10 cellular contexts compared by ENCODE assay signal in the genomic region with DNA sequence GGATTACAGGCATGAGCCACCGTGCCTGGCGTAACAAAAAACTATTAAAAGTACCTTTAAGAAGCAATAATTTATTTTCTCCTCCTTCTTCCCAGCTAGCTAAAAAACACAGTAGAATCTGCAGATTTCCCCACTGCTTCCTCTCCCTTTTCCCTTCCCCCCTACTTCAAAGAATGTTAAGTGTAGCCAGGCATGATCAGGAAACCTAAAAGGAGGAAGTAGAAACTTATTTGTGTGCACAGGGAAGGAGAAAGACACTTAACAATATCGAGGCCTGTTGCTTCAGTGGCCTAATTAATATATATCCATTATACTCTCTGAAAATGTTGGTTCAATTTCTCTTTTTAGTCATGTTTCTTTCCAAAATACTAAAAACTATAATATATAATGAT.
A peak's percentile ranks its signal among the peaks of the same experiment; 100 is the strongest.
DNase-seq lines count a peak whose midpoint lies in the region; ATAC-seq and TF ChIP-seq lines count a peak whose summit lies in the region.
"Had no signal": no experiment of that assay in that cellular context is flagged by ENCODE, and none has a peak within 500 bp of the region (broad histone marks: within the 10 kb centered on the region; RNA-seq: fewer than 3 reads in every experiment).

No MANE protein-coding gene starts in this region.

- H3K27me3 ChIP-seq in lower lobe of right lung (ENCODE audit: low read depth) = no peaks in the 10 kb centered on the region

- ATAC-seq in WTC11 = no peak
- ATAC-seq in naive B cell (ENCODE audit: low read depth in 2 of 2) = peak; percentile 73 to 76
- no peak for ATAC-seq in HG02981 (IDR thresholded peaks at IDR 0.05; ENCODE audit: unreplicated experiment)
- ATAC-seq in HG02678 (IDR thresholded peaks at IDR 0.05; ENCODE audit: unreplicated experiment) = no peak
- no peak for ATAC-seq in GM19351 (IDR thresholded peaks at IDR 0.05; ENCODE audit: unreplicated experiment)
- ATAC-seq in lower lobe of right lung = no peak

- H3K4me3 ChIP-seq in lower lobe of right lung = no peak overlapping the region

- H3K27me3 Mint-ChIP-seq in CD14-positive monocyte (ENCODE audit: low read depth in 3 of 3) (no peaks in the 10 kb centered on the region), WTC11 (ENCODE audit: low read depth) (no peaks in the 10 kb centered on the region), naive B cell (no peaks in the 10 kb centered on the region)

- peak overlapping the region; percentile 77 to 83 for H3K4me3 Mint-ChIP-seq in CD14-positive monocyte
- peak overlapping the region; percentile 34; the same call in 1 of the 2 replicates for H3K4me3 Mint-ChIP-seq in WTC11
- H3K4me3 Mint-ChIP-seq in naive B cell = peak overlapping the region; percentile 70 to 92 (median 86)
- H3K4me3 Mint-ChIP-seq: nephron progenitor cell had no signal

- DNase-seq in CD14-positive monocyte (ENCODE audit: low spot score) (no peak), Kasumi-1 (lab: John Stamatoyannopoulos, UW) (peak; percentile 97 to 98), WTC11 (ENCODE audit: low spot score) (no peak), naive B cell (peak; percentile 65), lower lobe of right lung (no peak)
- DNase-seq: NCI-H187, nephron progenitor cell had no signal

- no peaks in the 10 kb centered on the region for H3K9me3 ChIP-seq in lower lobe of right lung

- CTCF ChIA-PET in WTC11 (lab: Charles Lee) = no interaction called here

- peaks cover 5% of the 10 kb centered on the region for H3K36me3 ChIP-seq in lower lobe of right lung

- TF ChIP-seq CTCF in CD14-positive monocyte (IDR thresholded peaks at IDR 0.05) = no peak
- TF ChIP-seq CTCF in WTC11 (IDR thresholded peaks at IDR 0.05) = no peak
- TF ChIP-seq CTCF in lower lobe of right lung (IDR thresholded peaks at IDR 0.05) = no peak

- POLR2A ChIA-PET in WTC11 (lab: Charles Lee) = no interaction called here

- H3K4me1 Mint-ChIP-seq in CD14-positive monocyte = peaks cover 70% of the 10 kb centered on the region
- H3K4me1 Mint-ChIP-seq in WTC11 = peaks cover 68% of the 10 kb centered on the region
- H3K4me1 Mint-ChIP-seq in naive B cell = peaks cover 41 to 78% (median 64%) of the 10 kb centered on the region in 3 donors

- no peaks in the 10 kb centered on the region for H3K9me3 Mint-ChIP-seq in CD14-positive monocyte
- H3K9me3 Mint-ChIP-seq in WTC11 = no peaks in the 10 kb centered on the region
- H3K9me3 Mint-ChIP-seq in naive B cell = no peaks in the 10 kb centered on the region

- no peak overlapping the region for H3K27ac ChIP-seq in lower lobe of right lung

- peaks cover 85% of the 10 kb centered on the region for H3K4me1 ChIP-seq in lower lobe of right lung

- peaks cover 50 to 51% of the 10 kb centered on the region in 2 donors for H3K36me3 Mint-ChIP-seq in CD14-positive monocyte
- peaks cover 58% of the 10 kb centered on the region for H3K36me3 Mint-ChIP-seq in WTC11
- H3K36me3 Mint-ChIP-seq in naive B cell = peaks cover 11 to 22% of the 10 kb centered on the region in 2 donors

- H3K27ac Mint-ChIP-seq in CD14-positive monocyte = peak overlapping the region; percentile 79 to 92 (median 89)
- H3K27ac Mint-ChIP-seq in WTC11 = peak overlapping the region; percentile 58; the same call in 1 of the 2 replicates
- H3K27ac Mint-ChIP-seq in naive B cell = peak overlapping the region; percentile 48 to 88 (median 77)

- intact Hi-C loops in CD14-positive monocyte (cut with micrococcal nuclease) = loop anchor here (10.0 kb wide), 3 partner anchors 204 to 444 kb away; partner anchors contain the start of genes JMJD1C (in 1 of the 2) and REEP3 (in 1 of the 2)
- intact Hi-C loops in lower lobe of right lung (cut with DNase I) = no loop called here

TF ChIP-seq in WTC11, 78 proteins besides CTCF, POLR2A, EP300 and RAD21:
- TF ChIP-seq CDX4 (CRISPR knock-in tag; IDR thresholded peaks at IDR 0.05; ENCODE audit: borderline replicate concordance) (no peak), HMGA2 (CRISPR knock-in tag; IDR thresholded peaks at IDR 0.05) (no peak), ZSCAN18 (CRISPR knock-in tag; IDR thresholded peaks at IDR 0.05) (no peak), PRRX2 (CRISPR knock-in tag; IDR thresholded peaks at IDR 0.05) (no peak), FOXJ3 (CRISPR knock-in tag; IDR thresholded peaks at IDR 0.05; ENCODE audit: borderline replicate concordance) (no peak), NFATC4 (CRISPR knock-in tag; IDR thresholded peaks at IDR 0.05) (no peak), ZNF416 (CRISPR knock-in tag; IDR thresholded peaks at IDR 0.05) (no peak)
- TF ChIP-seq, protein P1, sequence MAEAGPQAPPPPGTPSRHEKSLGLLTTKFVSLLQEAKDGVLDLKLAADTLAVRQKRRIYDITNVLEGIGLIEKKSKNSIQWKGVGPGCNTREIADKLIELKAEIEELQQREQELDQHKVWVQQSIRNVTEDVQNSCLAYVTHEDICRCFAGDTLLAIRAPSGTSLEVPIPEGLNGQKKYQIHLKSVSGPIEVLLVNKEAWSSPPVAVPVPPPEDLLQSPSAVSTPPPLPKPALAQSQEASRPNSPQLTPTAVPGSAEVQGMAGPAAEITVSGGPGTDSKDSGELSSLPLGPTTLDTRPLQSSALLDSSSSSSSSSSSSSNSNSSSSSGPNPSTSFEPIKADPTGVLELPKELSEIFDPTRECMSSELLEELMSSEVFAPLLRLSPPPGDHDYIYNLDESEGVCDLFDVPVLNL (CRISPR knock-in tag; IDR thresholded peaks at IDR 0.05; ENCODE audit: borderline replicate concordance, low read depth) = no peak

Comparison
In these comparisons a context has a peak if more than half of its experiments do, and no peak if none do; other contexts are left out.
1. DNase-seq: peak in Kasumi-1 (2 of 2) and naive B cell (single experiment); none in CD14-positive monocyte (single experiment), WTC11 (single experiment) and lower lobe of right lung (single experiment).
2. H3K4me3 Mint-ChIP-seq: peak in every context shown above with its lines; median percentile 86 in naive B cell; 80 in CD14-positive monocyte; 34 in WTC11.
3. ATAC-seq: peak in naive B cell (2 of 2); none in WTC11 (single experiment), HG02981 (single experiment), HG02678 (single experiment), GM19351 (single experiment) and lower lobe of right lung (0 of 2).
4. Peak in every context shown above with its lines, with median percentiles within 50 percentile points of each other: H3K27ac Mint-ChIP-seq.